Comparison of ENCODE assay signal across 11 cellular contexts in genomic region chr7:26188291-26188999, GRCh38. TPM values are rescaled to one million over a fixed set of nuclear protein-coding genes. Genes with fewer than 3 reads are reported as not detected.
DNase-seq lines count a peak whose midpoint lies in the region; ATAC-seq and TF ChIP-seq lines count a peak whose summit lies in the region.
"Had no signal": no experiment of that assay in that cellular context is flagged by ENCODE, and none has a peak within 500 bp of the region (broad histone marks: within the 10 kb centered on the region; RNA-seq: fewer than 3 reads in every experiment).

No MANE protein-coding gene starts in this region.

- peaks cover 90% of the 10 kb centered on the region for H3K36me3 Mint-ChIP-seq in activated CD4-positive, alpha-beta T cell treated with anti-CD3 and anti-CD28 coated beads, Interleukin-2, amount 10 ng/mL, durations not matched to agents 7 days and 5 days (ENCODE audit: low read depth)
- H3K36me3 Mint-ChIP-seq in activated naive CD8-positive, alpha-beta T cell treated with anti-CD3 and anti-CD28 coated beads for 36 hours, result peaks cover 94% of the 10 kb centered on the region
- peaks cover 56% of the 10 kb centered on the region for H3K36me3 Mint-ChIP-seq in progenitor cell of endocrine pancreas (ENCODE audit: insufficient read depth)

- peaks cover 69% of the 10 kb centered on the region for H3K79me2 ChIP-seq in MM.1S (ENCODE audit: low read length)

- peaks cover 97% of the 10 kb centered on the region for H3F3A ChIP-seq in MM.1S (ENCODE audit: insufficient read depth, low read length)

- H3K36me3 ChIP-seq in MM.1S (replicated peaks; ENCODE audit: insufficient read depth, low read length) (peaks cover 49% of the 10 kb centered on the region), heart right ventricle (peaks cover 0 to 93% (median 57%) of the 10 kb centered on the region in 9 donors)
- H3K36me3 ChIP-seq: uterus had no signal

- no peak for DNase-seq in activated CD4-positive, alpha-beta T cell treated with anti-CD3 and anti-CD28 coated beads, Interleukin-2, amount 10 ng/mL, durations not matched to agents 7 days and 5 days
- no peak for DNase-seq in activated CD4-positive, alpha-beta T cell treated with anti-CD3 and anti-CD28 coated beads, Interleukin-2, amount 50 U/mL, for 1 hour
- DNase-seq in MM.1S (peak; percentile 6), progenitor cell of endocrine pancreas (ENCODE audit: low spot score, unreplicated experiment) (no peak), heart right ventricle (no peak), NCI-H510A treated with DMSO at 0.1 percent for 48 hours (lab: John Stamatoyannopoulos, UW) (no peak)
- no peak for DNase-seq in activated naive CD8-positive, alpha-beta T cell treated with anti-CD3 and anti-CD28 coated beads for 36 hours
- DNase-seq: SHP77 treated with DMSO at 0.1 percent for 48 hours, uterus had no signal

- H3K27me3 Mint-ChIP-seq in activated CD4-positive, alpha-beta T cell treated with anti-CD3 and anti-CD28 coated beads, Interleukin-2, amount 10 ng/mL, durations not matched to agents 7 days and 5 days, result no peaks in the 10 kb centered on the region
- peaks cover 10% of the 10 kb centered on the region for H3K27me3 Mint-ChIP-seq in activated naive CD8-positive, alpha-beta T cell treated with anti-CD3 and anti-CD28 coated beads for 36 hours
- no peaks in the 10 kb centered on the region for H3K27me3 Mint-ChIP-seq in progenitor cell of endocrine pancreas

- H3K9ac ChIP-seq in MM.1S (ENCODE audit: low read length), result no peak overlapping the region
- H3K9ac ChIP-seq: BLaER1 treated with 17β-estradiol and CSF1 and Interleukin-3, amounts not matched to agents 10 nM and 100 nM had no signal

- H3K9me3 ChIP-seq in MM.1S (replicated peaks; ENCODE audit: insufficient read depth, low read length), result no peaks in the 10 kb centered on the region
- no peaks in the 10 kb centered on the region for H3K9me3 ChIP-seq in heart right ventricle
- H3K9me3 ChIP-seq: BLaER1 treated with 17β-estradiol and CSF1 and Interleukin-3, amounts not matched to agents 10 nM and 100 nM; uterus had no signal

- no peaks in the 10 kb centered on the region for H3K9me3 Mint-ChIP-seq in activated CD4-positive, alpha-beta T cell treated with anti-CD3 and anti-CD28 coated beads, Interleukin-2, amount 10 ng/mL, durations not matched to agents 7 days and 5 days
- H3K9me3 Mint-ChIP-seq in activated naive CD8-positive, alpha-beta T cell treated with anti-CD3 and anti-CD28 coated beads for 36 hours, result no peaks in the 10 kb centered on the region
- H3K9me3 Mint-ChIP-seq in progenitor cell of endocrine pancreas (ENCODE audit: low read depth), result no peaks in the 10 kb centered on the region

- peaks cover 80% of the 10 kb centered on the region for H3K4me1 Mint-ChIP-seq in activated CD4-positive, alpha-beta T cell treated with anti-CD3 and anti-CD28 coated beads, Interleukin-2, amount 10 ng/mL, durations not matched to agents 7 days and 5 days
- peaks cover 91% of the 10 kb centered on the region for H3K4me1 Mint-ChIP-seq in activated naive CD8-positive, alpha-beta T cell treated with anti-CD3 and anti-CD28 coated beads for 36 hours
- H3K4me1 Mint-ChIP-seq in progenitor cell of endocrine pancreas (ENCODE audit: low read depth), result peaks cover 25% of the 10 kb centered on the region

- H3K4me1 ChIP-seq in MM.1S (ENCODE audit: low read length), result peaks cover 72% of the 10 kb centered on the region
- peaks cover 5 to 76% (median 36%) of the 10 kb centered on the region in 9 donors for H3K4me1 ChIP-seq in heart right ventricle

- ATAC-seq in heart right ventricle (no peak), GM21360 (IDR thresholded peaks at IDR 0.05; ENCODE audit: unreplicated experiment) (no peak)

- TF ChIP-seq CTCF in MM.1S (IDR thresholded peaks at IDR 0.05; ENCODE audit: low read length) (no peak), progenitor cell of endocrine pancreas (IDR thresholded peaks at IDR 0.05; ENCODE audit: unreplicated experiment) (no peak), heart right ventricle (IDR thresholded peaks at IDR 0.05) (no peak)

- H3K27me3 ChIP-seq in MM.1S (replicated peaks; ENCODE audit: insufficient read depth, low read length) (no peaks in the 10 kb centered on the region), heart right ventricle (no peaks in the 10 kb centered on the region)
- H3K27me3 ChIP-seq: BLaER1 treated with 17β-estradiol and CSF1 and Interleukin-3, amounts not matched to agents 10 nM and 100 nM; uterus had no signal

- H2AFZ ChIP-seq in MM.1S (ENCODE audit: low read length), result no peak overlapping the region

- H3K4me3 ChIP-seq in MM.1S (ENCODE audit: low read length) (no peak overlapping the region), heart right ventricle (no peak overlapping the region)
- H3K4me3 ChIP-seq: BLaER1 treated with 17β-estradiol and CSF1 and Interleukin-3, amounts not matched to agents 10 nM and 100 nM; uterus had no signal

- H3K27ac ChIP-seq in MM.1S (ENCODE audit: low read length) (peak overlapping the region; percentile 30; the same call in 1 of the 2 replicates), heart right ventricle (no peak overlapping the region)

- POLR2A ChIA-PET in activated CD4-positive, alpha-beta T cell treated with anti-CD3 and anti-CD28 coated beads, Interleukin-2, amount 10 ng/mL, durations not matched to agents 7 days and 5 days (lab: Charles Lee), result interaction anchor here (0.6 to 1.5 kb wide), 6 partner anchors 10 to 105 kb away, joined by 3 to 9 read pairs (median 4); partner anchors contain the start of genes CBX3 and NFE2L3

- no peak overlapping the region for H3K4me3 Mint-ChIP-seq in activated CD4-positive, alpha-beta T cell treated with anti-CD3 and anti-CD28 coated beads, Interleukin-2, amount 10 ng/mL, durations not matched to agents 7 days and 5 days
- peak overlapping the region; percentile 65 for H3K4me3 Mint-ChIP-seq in activated naive CD8-positive, alpha-beta T cell treated with anti-CD3 and anti-CD28 coated beads for 36 hours
- no peak overlapping the region for H3K4me3 Mint-ChIP-seq in progenitor cell of endocrine pancreas (ENCODE audit: low read depth)

- no peaks in the 10 kb centered on the region for H3K9me2 ChIP-seq in MM.1S (replicated peaks; ENCODE audit: insufficient read depth, low read length)

- intact Hi-C loops in heart right ventricle (cut with DNase I), result loop anchor here in 1 of 10 donors (10.0 kb wide), 1 partner anchor 94 kb away; no protein-coding TSS in a partner anchor

- H3K27ac Mint-ChIP-seq in activated CD4-positive, alpha-beta T cell treated with anti-CD3 and anti-CD28 coated beads, Interleukin-2, amount 10 ng/mL, durations not matched to agents 7 days and 5 days, result peak overlapping the region; percentile 68
- peak overlapping the region; percentile 90 for H3K27ac Mint-ChIP-seq in activated naive CD8-positive, alpha-beta T cell treated with anti-CD3 and anti-CD28 coated beads for 36 hours
- peak overlapping the region; percentile 92 for H3K27ac Mint-ChIP-seq in progenitor cell of endocrine pancreas

- CTCF ChIA-PET in activated CD4-positive, alpha-beta T cell treated with anti-CD3 and anti-CD28 coated beads, Interleukin-2, amount 10 ng/mL, durations not matched to agents 7 days and 5 days (lab: Charles Lee), result interaction anchor here (0.6 to 2.7 kb wide), 7 partner anchors 9 to 973 kb away, joined by 3 to 28 read pairs (median 5); partner anchors contain the start of gene HNRNPA2B1

- H3K4me2 ChIP-seq in MM.1S (ENCODE audit: low read depth, low read length), result no peak overlapping the region
- H3K4me2 ChIP-seq: BLaER1 treated with 17β-estradiol and CSF1 and Interleukin-3, amounts not matched to agents 10 nM and 100 nM had no signal

- WGBS in heart right ventricle, 2 donors, result 91 to 93% methylated on average over 8 of the region's 8 CpGs

- H4K20me1 ChIP-seq in MM.1S (ENCODE audit: insufficient read depth, low read length), result peaks cover 71% of the 10 kb centered on the region

RNA-seq across cellular contexts. Expression of gene HNRNPA2B1, which starts 12.1 kb away (rescaled TPM):
- total RNA-seq in activated CD4-positive, alpha-beta T cell treated with anti-CD3 and anti-CD28 coated beads, Interleukin-2, amount 10 ng/mL, durations not matched to agents 7 days and 5 days, result 100 to 1,000 TPM; 649 to 781 TPM
- 100 to 1,000 TPM; 968 to 975 TPM for total RNA-seq in activated naive CD8-positive, alpha-beta T cell treated with anti-CD3 and anti-CD28 coated beads for 36 hours
- 950 and 984 TPM in 2 replicates for total RNA-seq in progenitor cell of endocrine pancreas
- total RNA-seq in heart right ventricle, result 100 to 1,000 TPM; 364 to 445 (median 398) TPM
- 100 to 1,000 TPM; 554 to 667 TPM for polyA plus RNA-seq in heart right ventricle

RNA-seq across cellular contexts. Expression of gene CBX3, which starts 13.1 kb away (rescaled TPM):
- total RNA-seq in activated CD4-positive, alpha-beta T cell treated with anti-CD3 and anti-CD28 coated beads, Interleukin-2, amount 10 ng/mL, durations not matched to agents 7 days and 5 days, result 100 to 1,000 TPM; 217 to 235 TPM
- 100 to 1,000 TPM; 366 to 370 TPM for total RNA-seq in activated naive CD8-positive, alpha-beta T cell treated with anti-CD3 and anti-CD28 coated beads for 36 hours
- total RNA-seq in progenitor cell of endocrine pancreas (221 and 222 TPM in 2 replicates), heart right ventricle (10 to 100 TPM; 49.0 to 72.6 (median 58.6) TPM)
- 10 to 100 TPM; 55.0 to 60.6 TPM for polyA plus RNA-seq in heart right ventricle

RNA-seq across cellular contexts. Expression of gene NFE2L3, which starts 36.4 kb away (rescaled TPM):
- total RNA-seq in activated CD4-positive, alpha-beta T cell treated with anti-CD3 and anti-CD28 coated beads, Interleukin-2, amount 10 ng/mL, durations not matched to agents 7 days and 5 days, result 10 to 100 TPM; 12.0 to 15.3 TPM
- 10 to 100 TPM; 35.2 to 35.3 TPM for total RNA-seq in activated naive CD8-positive, alpha-beta T cell treated with anti-CD3 and anti-CD28 coated beads for 36 hours
- total RNA-seq in progenitor cell of endocrine pancreas, result 25.5 and 28.0 TPM in 2 replicates
- total RNA-seq in heart right ventricle, result 1 to 10 TPM in 5 of 10 donors, under 1 TPM in 5; 0.32 to 4.1 (median 1.1) TPM
- 1 to 10 TPM in 1 of 2 donors, under 1 TPM in 1; 0.80 to 2.1 TPM for polyA plus RNA-seq in heart right ventricle
